In genomic region chr2:221726894-221727513, GRCh38 we compare ENCODE assay signal across 15 cellular contexts.
A peak's percentile ranks its signal among the peaks of the same experiment; 100 is the strongest.
DNase-seq lines count a peak whose midpoint lies in the region; ATAC-seq, FAIRE-seq and TF ChIP-seq lines count a peak whose summit lies in the region.
"Had no signal": no experiment of that assay in that cellular context is flagged by ENCODE, and none has a peak within 500 bp of the region (broad histone marks: within the 10 kb centered on the region; RNA-seq: fewer than 3 reads in every experiment).

No MANE protein-coding gene starts in this region.

- no peak overlapping the region for H3K9ac ChIP-seq in HepG2 (ENCODE audit: insufficient read depth, low read depth, low read length)
- H3K9ac ChIP-seq: BLaER1 had no signal

- peaks cover 8% of the 10 kb centered on the region for H3K9me3 Mint-ChIP-seq in activated CD4-positive, alpha-beta T cell treated with anti-CD3 and anti-CD28 coated beads for 36 hours (ENCODE audit: low read depth)

- BruUV-seq in HepG2 (replicated peaks; lab: Mats Ljungman, UMichigan) = no TSS peak

- H3K9me3 ChIP-seq in HepG2 (ENCODE audit: low read length) (peaks cover 55% of the 10 kb centered on the region), right lobe of liver (no peaks in the 10 kb centered on the region)

- no peaks in the 10 kb centered on the region for H3K36me3 Mint-ChIP-seq in activated CD4-positive, alpha-beta T cell treated with anti-CD3 and anti-CD28 coated beads for 36 hours (ENCODE audit: low read depth)
- H3K36me3 Mint-ChIP-seq: CD8-positive, alpha-beta memory T cell had no signal

- intact Hi-C loops in activated CD4-positive, alpha-beta T cell treated with anti-CD3 and anti-CD28 coated beads for 36 hours (cut with DNase I, micrococcal nuclease) = no loop called here
- intact Hi-C loops in HepG2 (cut with micrococcal nuclease; ENCODE audit: unreplicated experiment) (no loop called here), right lobe of liver (cut with DNase I) (no loop called here)

- WGBS in HepG2 (ENCODE audit: low lambda C conversion rate) = 38% methylated on average over 2 of the region's 2 CpGs
- 86% methylated on average over 2 of the region's 2 CpGs for WGBS in right lobe of liver (ENCODE audit: insufficient coverage, low coverage, low lambda C conversion rate, missing lambda C conversion rate)

- CTCF ChIA-PET in activated CD4-positive, alpha-beta T cell treated with anti-CD3 and anti-CD28 coated beads for 36 hours (lab: Charles Lee) = no interaction called here
- CTCF ChIA-PET in HepG2 (lab: Yijun Ruan, JAX; ENCODE audit: low intra/inter-chr PET ratio, low total read pairs) = no interaction called here

- no peaks in the 10 kb centered on the region for H3K4me1 Mint-ChIP-seq in activated CD4-positive, alpha-beta T cell treated with anti-CD3 and anti-CD28 coated beads for 36 hours
- H3K4me1 Mint-ChIP-seq: CD8-positive, alpha-beta memory T cell had no signal

- DNase-seq in activated CD4-positive, alpha-beta T cell treated with anti-CD3 and anti-CD28 coated beads for 36 hours = no peak
- DNase-seq in activated CD4-positive, alpha-beta T cell treated with anti-CD3 and anti-CD28 coated beads for 4 hours = no peak
- DNase-seq in HepG2 (ENCODE audit: low spot score) (no peak), right lobe of liver (no peak), astrocyte of the spinal cord (ENCODE audit: low read depth, low spot score) (peak; percentile 13), NCI-H2171 (lab: John Stamatoyannopoulos, UW) (no peak)
- DNase-seq: 8988T; AML-193; Caco-2; CD8-positive, alpha-beta memory T cell; GF-D8 had no signal

- no peak overlapping the region for H3K27ac ChIP-seq in HepG2 (ENCODE audit: extremely low read length, insufficient read depth, low read length)
- no peak overlapping the region for H3K27ac ChIP-seq in right lobe of liver
- H3K27ac ChIP-seq: BLaER1 had no signal

- H3K4me3 ChIP-seq in HepG2 (replicated peaks in 1 of 3; ENCODE audit: insufficient read depth in 1 of 3, low read depth in 2 of 3, low read length in 3 of 3) = no peak overlapping the region
- H3K4me3 ChIP-seq in right lobe of liver = no peak overlapping the region
- no peak overlapping the region for H3K4me3 ChIP-seq in astrocyte of the spinal cord (ENCODE audit: low read depth, low read length)
- H3K4me3 ChIP-seq: BLaER1, HAP-1 had no signal

- H3K27me3 Mint-ChIP-seq in activated CD4-positive, alpha-beta T cell treated with anti-CD3 and anti-CD28 coated beads for 36 hours = peaks cover 2% of the 10 kb centered on the region

- TF ChIP-seq CTCF in HepG2 (CRISPR knock-in tag; IDR thresholded peaks at IDR 0.05) (no peak), right lobe of liver (IDR thresholded peaks at IDR 0.05) (no peak), astrocyte of the spinal cord (IDR thresholded peaks at IDR 0.05; ENCODE audit: low read depth, low read length) (no peak)

- no peaks in the 10 kb centered on the region for H3K4me1 ChIP-seq in HepG2 (ENCODE audit: insufficient read depth, low read length)
- peaks cover 0 to 5% (median 0%) of the 10 kb centered on the region in 4 donors for H3K4me1 ChIP-seq in right lobe of liver
- H3K4me1 ChIP-seq: BLaER1 had no signal

- in situ Hi-C loops in HepG2 (cut with HindIII; ENCODE audit: extremely low pct_ligation_motif_present, low pct_unique_long_range_greater_than_20kb) = no loop called here
- in situ Hi-C loops in astrocyte of the spinal cord (cut with HindIII; ENCODE audit: low sequenced_read_pairs) = no loop called here

- TF ChIP-seq RAD21 in HepG2 (CRISPR knock-in tag; IDR thresholded peaks at IDR 0.05) = no peak

- POLR2A ChIA-PET in activated CD4-positive, alpha-beta T cell treated with anti-CD3 and anti-CD28 coated beads for 36 hours (lab: Charles Lee) = no interaction called here
- POLR2A ChIA-PET in HepG2 (lab: Yijun Ruan, JAX) = no interaction called here

- TF ChIP-seq EP300 in HepG2 (IDR thresholded peaks at IDR 0.05; ENCODE audit: low read depth in 2 of 2, low read length in 2 of 2) (no peak), HepG2 (CRISPR knock-in tag; IDR thresholded peaks at IDR 0.05; ENCODE audit: borderline replicate concordance) (no peak)

- no peaks in the 10 kb centered on the region for H3K79me2 ChIP-seq in HepG2 (ENCODE audit: insufficient read depth, low read length)

- H3K27me3 ChIP-seq in HepG2 (ENCODE audit: control insufficient read depth in 1 of 2, insufficient read depth in 2 of 2, low read length in 2 of 2) = no peaks in the 10 kb centered on the region
- no peaks in the 10 kb centered on the region for H3K27me3 ChIP-seq in right lobe of liver
- H3K27me3 ChIP-seq: BLaER1 had no signal

- H3K4me2 ChIP-seq in HepG2 (ENCODE audit: low read depth, low read length) = no peak overlapping the region
- H3K4me2 ChIP-seq: BLaER1 had no signal

- no peak overlapping the region for H3K27ac Mint-ChIP-seq in activated CD4-positive, alpha-beta T cell treated with anti-CD3 and anti-CD28 coated beads for 36 hours

- H2AFZ ChIP-seq in HepG2 (ENCODE audit: low read length) = no peak overlapping the region

- H3K36me3 ChIP-seq in HepG2 (replicated peaks in 1 of 2; ENCODE audit: control insufficient read depth in 1 of 2, insufficient read depth in 2 of 2, low read length in 2 of 2) (no peaks in the 10 kb centered on the region), right lobe of liver (no peaks in the 10 kb centered on the region)
- H3K36me3 ChIP-seq: BLaER1, HAP-1 had no signal

- no peak for FAIRE-seq in HepG2 (lab: Jason Lieb, UNC)
- FAIRE-seq: H1 had no signal

- TF ChIP-seq POLR2A in HepG2 (IDR thresholded peaks at IDR 0.05; ENCODE audit: insufficient read depth in 1 of 2, low read depth in 2 of 2, low read length in 2 of 2) = no peak
- TF ChIP-seq POLR2A in right lobe of liver (IDR thresholded peaks at IDR 0.05) = no peak

- H3K4me3 Mint-ChIP-seq in activated CD4-positive, alpha-beta T cell treated with anti-CD3 and anti-CD28 coated beads for 36 hours = no peak overlapping the region
- H3K4me3 Mint-ChIP-seq: CD8-positive, alpha-beta memory T cell had no signal

- no peaks in the 10 kb centered on the region for H4K20me1 ChIP-seq in HepG2 (ENCODE audit: insufficient read depth, low read length)
- H4K20me1 ChIP-seq: BLaER1 had no signal

- ATAC-seq in activated CD4-positive, alpha-beta T cell treated with anti-CD3 and anti-CD28 coated beads for 36 hours = peak; percentile 25
- ATAC-seq in HepG2 (peak; percentile 69), right lobe of liver (no peak), SK-N-SH treated with all-trans-retinoic acid at 6 μM for 48 hours (no peak)

TF ChIP-seq in HepG2, 621 proteins besides CTCF, POLR2A, EP300 and RAD21:
- TF ChIP-seq KLF12 (CRISPR knock-in tag; IDR thresholded peaks at IDR 0.05; ENCODE audit: borderline replicate concordance) (no peak), ZNF747 (CRISPR knock-in tag; IDR thresholded peaks at IDR 0.05; ENCODE audit: borderline replicate concordance) (no peak), NONO (IDR thresholded peaks at IDR 0.05) (no peak), NONO (CRISPR knock-in tag; conservative IDR thresholded peaks at IDR 0.05) (no peak), ZNF503 (CRISPR knock-in tag; IDR thresholded peaks at IDR 0.05) (no peak), HDAC6 (IDR thresholded peaks at IDR 0.05; ENCODE audit: low read depth, low read length) (no peak), SRF (IDR thresholded peaks at IDR 0.05; ENCODE audit: low read depth, low read length) (no peak)

TF ChIP-seq in SK-N-SH treated with all-trans-retinoic acid at 6 μM for 48 hours, 23 proteins besides CTCF, POLR2A, EP300 and RAD21:
- no peak for TF ChIP-seq CSDC2 (CRISPR knock-in tag; IDR thresholded peaks at IDR 0.05)
TF ChIP-seq in SK-N-SH treated with all-trans-retinoic acid at 6 μM for 48 hours: peak in this region for 0.

Comparison
In these comparisons a context has a peak if more than half of its experiments do, and no peak if none do; other contexts are left out.
1. ATAC-seq: peak in activated CD4-positive, alpha-beta T cell treated with anti-CD3 and anti-CD28 coated beads for 36 hours (single experiment) and HepG2 (single experiment); none in right lobe of liver (0 of 4) and SK-N-SH treated with all-trans-retinoic acid at 6 μM for 48 hours (single experiment).